ENCODE assay signal across 1 cellular context in the genomic region with DNA sequence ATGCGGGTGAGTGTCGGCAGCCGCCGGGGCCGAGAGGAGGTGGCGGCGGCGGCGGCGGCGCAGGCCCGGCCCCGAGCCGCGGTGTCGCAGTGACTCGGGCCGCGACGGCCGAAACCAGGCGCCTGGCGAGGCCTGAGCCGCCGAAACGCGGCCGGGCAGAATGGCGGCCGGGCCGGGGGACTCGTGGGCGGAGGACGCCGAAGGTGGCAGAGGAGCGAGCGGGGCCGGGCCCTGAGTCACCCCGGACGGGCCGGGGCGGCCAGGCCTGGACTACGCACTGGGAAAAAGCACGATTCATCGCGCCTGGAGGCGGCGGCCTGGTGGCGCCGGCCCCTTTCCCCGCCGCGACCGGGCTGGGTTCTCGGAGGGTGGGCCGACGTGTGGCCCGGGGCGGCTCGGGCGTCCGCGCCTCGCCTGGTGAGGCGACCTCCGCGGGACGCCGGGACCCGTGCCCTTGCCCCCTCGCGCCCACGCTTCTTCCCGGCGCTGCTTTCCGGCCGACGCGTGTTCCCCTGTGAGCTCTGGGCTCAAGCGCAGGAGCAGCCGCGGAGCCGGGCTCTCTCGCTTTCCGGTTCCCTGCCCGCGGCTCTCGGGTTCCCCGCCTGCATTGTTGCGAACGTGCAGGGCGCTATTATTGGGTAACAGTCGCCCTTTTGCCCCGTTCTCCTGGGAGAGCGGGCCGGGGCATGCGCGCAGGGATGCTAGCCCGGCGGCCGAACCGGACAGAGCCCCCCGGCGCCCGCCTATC.
TF ChIP-seq lines count a peak whose summit lies in the region.

No MANE protein-coding gene starts in this region.

TF ChIP-seq in GM12878, 131 proteins besides CTCF, POLR2A, EP300 and RAD21 (continued from another document):
- TF ChIP-seq NKRF (conservative IDR thresholded peaks at IDR 0.05): peak; percentile 29; the same call in 1 of the 2 replicates
- TF ChIP-seq PAX5 (IDR thresholded peaks at IDR 0.05; ENCODE audit: borderline replicate concordance, low read depth, low read length): peak; percentile 73; the same call in 1 of the 2 replicates
- no peak for TF ChIP-seq SP1 (IDR thresholded peaks at IDR 0.05; ENCODE audit: low read depth, low read length)
- peak in 1 of 2 experiments; percentile 58; a peak in 1 of 3 replicates for TF ChIP-seq EGR1 (IDR thresholded peaks at IDR 0.05; ENCODE audit: borderline replicate concordance in 1 of 2, low read depth in 2 of 2, low read length in 2 of 2)
- no peak for TF ChIP-seq RB1 (IDR thresholded peaks at IDR 0.05; ENCODE audit: borderline replicate concordance)
- TF ChIP-seq LARP7 (IDR thresholded peaks at IDR 0.05): peak; percentile 80
- 0 out of 2 replicates have a peak, but pooled peaks have one; percentile 3 for TF ChIP-seq CHD2 (IDR thresholded peaks at IDR 0.05; ENCODE audit: borderline replicate concordance, low read depth, low read length)
- TF ChIP-seq NRF1 (conservative IDR thresholded peaks at IDR 0.05; ENCODE audit: low read depth, low read length): peak; percentile 30; the same call in 1 of the 2 replicates
- TF ChIP-seq E4F1 (IDR thresholded peaks at IDR 0.05; ENCODE audit: borderline replicate concordance, partially characterized antibody): peak; percentile 64
- TF ChIP-seq ZNF687 (IDR thresholded peaks at IDR 0.05): 0 out of 2 replicates have a peak, but pooled peaks have one; percentile 10
- no peak for TF ChIP-seq EED (IDR thresholded peaks at IDR 0.05; ENCODE audit: low read depth)
- TF ChIP-seq IKZF1 (conservative IDR thresholded peaks at IDR 0.05): peak; percentile 79
- TF ChIP-seq HDAC6 (IDR thresholded peaks at IDR 0.05; ENCODE audit: unreplicated experiment): no peak
- peak; percentile 31; the same call in 1 of the 2 replicates for TF ChIP-seq TAF1 (IDR thresholded peaks at IDR 0.05; ENCODE audit: borderline replicate concordance, low read depth, low read length)
- TF ChIP-seq RAD51 (IDR thresholded peaks at IDR 0.05): no peak
- TF ChIP-seq NR2F1 (conservative IDR thresholded peaks at IDR 0.05): peak; percentile 88; the same call in 1 of the 2 replicates
- TF ChIP-seq CREB1 (IDR thresholded peaks at IDR 0.05; ENCODE audit: low read depth): 0 out of 2 replicates have a peak, but pooled peaks have one; percentile 13
- TF ChIP-seq GATAD2B (conservative IDR thresholded peaks at IDR 0.05; ENCODE audit: low read depth): peak; percentile 72
- peak; percentile 18; the same call in 1 of the 2 replicates for TF ChIP-seq SMARCA5 (IDR thresholded peaks at IDR 0.05)
- no peak for TF ChIP-seq GABPA (IDR thresholded peaks at IDR 0.05; ENCODE audit: low read depth)
- peak; percentile 16; the same call in 1 of the 2 replicates for TF ChIP-seq BACH1 (IDR thresholded peaks at IDR 0.05; ENCODE audit: borderline replicate concordance)
TF ChIP-seq in GM12878: peak in this region for 19.
